Comparison of ENCODE assay signal across 15 cellular contexts in genomic region chr12:63942464-63943241, GRCh38.
"Had no signal": no experiment of that assay in that cellular context is flagged by ENCODE, and none has a peak within 500 bp of the region (broad histone marks: within the 10 kb centered on the region; RNA-seq: fewer than 3 reads in every experiment).

No MANE protein-coding gene starts in this region.

- DNase-seq: activated B cell treated with CpG ODN at 0.5 μM for 24 hours; activated CD4-positive, alpha-beta memory T cell treated with anti-CD3 and anti-CD28 coated beads for 36 hours; activated CD4-positive, alpha-beta T cell treated with anti-CD3 and anti-CD28 coated beads for 4 hours; activated gamma-delta T cell treated with Interleukin-2 at 50 U/mL for 16 hours; activated T-cell treated with anti-CD3 and anti-CD28 coated beads for 4 hours; gastrocnemius medialis; heart right ventricle; immature natural killer cell; stimulated activated naive CD4-positive, alpha-beta T cell; trophoblast cell had no signal

- H3K27ac Mint-ChIP-seq: activated B cell treated with CpG ODN at 0.5 μM for 24 hours; activated CD4-positive, alpha-beta memory T cell treated with anti-CD3 and anti-CD28 coated beads for 36 hours; activated naive CD4-positive, alpha-beta T cell treated with anti-CD3 and anti-CD28 coated beads, Interleukin-2, amount 50 U/mL, for 72 hours; activated T-helper 1 cell treated with anti-CD3 and anti-CD28 coated beads, Interleukin-12 subunit alpha, Interleukin-12 subunit beta, Interleukin-2, Interleukin-4 antibody, amounts not matched to agents 30 ng/mL and 10 ng/mL and 1 ng/mL, durations not matched to agents 14 hours and 24 hours and 36 hours; immature natural killer cell; progenitor cell of endocrine pancreas had no signal

- ATAC-seq: activated naive CD4-positive, alpha-beta T cell treated with anti-CD3 and anti-CD28 coated beads, Interleukin-2, amount 50 U/mL, for 72 hours; esophagus mucosa; gastrocnemius medialis had no signal

- H3K27me3 Mint-ChIP-seq: activated B cell treated with CpG ODN at 0.5 μM for 24 hours; activated CD4-positive, alpha-beta memory T cell treated with anti-CD3 and anti-CD28 coated beads for 36 hours; progenitor cell of endocrine pancreas had no signal

- H3K9me3 Mint-ChIP-seq: activated B cell treated with CpG ODN at 0.5 μM for 24 hours; activated CD4-positive, alpha-beta memory T cell treated with anti-CD3 and anti-CD28 coated beads for 36 hours; activated naive CD4-positive, alpha-beta T cell treated with anti-CD3 and anti-CD28 coated beads, Interleukin-2, amount 50 U/mL, for 72 hours; activated T-helper 1 cell treated with anti-CD3 and anti-CD28 coated beads, Interleukin-12 subunit alpha, Interleukin-12 subunit beta, Interleukin-2, Interleukin-4 antibody, amounts not matched to agents 30 ng/mL and 10 ng/mL and 1 ng/mL, durations not matched to agents 14 hours and 24 hours and 36 hours had no signal

- H3K27me3 ChIP-seq: gastrocnemius medialis, heart right ventricle, vagina had no signal

- H3K4me1 Mint-ChIP-seq: immature natural killer cell had no signal

- H3K27ac ChIP-seq: gastrocnemius medialis, vagina had no signal

- H3K36me3 Mint-ChIP-seq: activated CD4-positive, alpha-beta memory T cell treated with anti-CD3 and anti-CD28 coated beads for 36 hours; activated naive CD4-positive, alpha-beta T cell treated with anti-CD3 and anti-CD28 coated beads, Interleukin-2, amount 50 U/mL, for 72 hours; immature natural killer cell had no signal

- H3K4me3 Mint-ChIP-seq: activated B cell treated with CpG ODN at 0.5 μM for 24 hours; activated CD4-positive, alpha-beta memory T cell treated with anti-CD3 and anti-CD28 coated beads for 36 hours; activated T-helper 1 cell treated with anti-CD3 and anti-CD28 coated beads, Interleukin-12 subunit alpha, Interleukin-12 subunit beta, Interleukin-2, Interleukin-4 antibody, amounts not matched to agents 30 ng/mL and 10 ng/mL and 1 ng/mL, durations not matched to agents 14 hours and 24 hours and 36 hours; immature natural killer cell had no signal
